ENCODE assay signal across 29 cellular contexts in genomic region chr9:85704744-85705143, GRCh38.
"Had no signal": no experiment of that assay in that cellular context is flagged by ENCODE, and none has a peak within 500 bp of the region (broad histone marks: within the 10 kb centered on the region; RNA-seq: fewer than 3 reads in every experiment).

No MANE protein-coding gene starts in this region.

- H3K27ac Mint-ChIP-seq: mesothelial cell of epicardium; nephron progenitor cell; stimulated activated effector memory CD8-positive, alpha-beta T cell treated with anti-CD3 and anti-CD28 coated beads, Interleukin-12 subunit alpha, Interleukin-12 subunit beta, amount 100 ng/mL, for 72 hours had no signal

- H3K27me3 ChIP-seq: colonic mucosa, esophagus muscularis mucosa, foreskin keratinocyte, gastroesophageal sphincter, heart left ventricle, hepatocyte, left lung, right atrium auricular region, testis, tibial artery, upper lobe of left lung, uterus had no signal

- H3K27me3 Mint-ChIP-seq: naive B cell had no signal

- H3K36me3 ChIP-seq: colonic mucosa, esophagus muscularis mucosa, gastroesophageal sphincter, heart left ventricle, prostate gland, right atrium auricular region, upper lobe of left lung, uterus had no signal

- H3K4me1 ChIP-seq: colonic mucosa, foreskin keratinocyte, prostate gland, testis, uterus had no signal

- H3K4me3 ChIP-seq: colonic mucosa, esophagus muscularis mucosa, gastroesophageal sphincter, heart left ventricle, hepatocyte, left lung, mucosa of descending colon, prostate gland, right atrium auricular region, testis, tibial artery, upper lobe of left lung, uterus had no signal

- H3K4me1 Mint-ChIP-seq: mesothelial cell of epicardium had no signal

- DNase-seq: colonic mucosa; dermis blood vessel endothelial cell; effector memory CD4-positive, alpha-beta T cell; foreskin keratinocyte; heart left ventricle; left cardiac atrium; left lung; mesenchymal stem cell; mucosa of descending colon; naive B cell; nephron progenitor cell; nucleus accumbens; stimulated activated CD4-positive, alpha-beta T cell treated with anti-CD3 and anti-CD28 coated beads, Interleukin-2, amount 100 ng/mL, for 24 hours; stimulated activated CD4-positive, alpha-beta T cell treated with anti-CD3 and anti-CD28 coated beads, Interleukin-4, amount 100 ng/mL, for 24 hours; stimulated activated naive CD8-positive, alpha-beta T cell treated with anti-CD3 and anti-CD28 coated beads, Interleukin-15, Interleukin-2, amounts not matched to agents 100 U/mL and 50 U/mL, for 24 hours; substantia nigra; testis; tibial artery; upper lobe of left lung; uterus had no signal

- FAIRE-seq: endothelial cell of umbilical vein had no signal

- ATAC-seq: foreskin keratinocyte; gastroesophageal sphincter; left cardiac atrium; left lung; mucosa of descending colon; sciatic nerve; stimulated activated effector memory CD8-positive, alpha-beta T cell treated with anti-CD3 and anti-CD28 coated beads, Interleukin-12 subunit alpha, Interleukin-12 subunit beta, amount 100 ng/mL, for 72 hours; stimulated activated naive CD8-positive, alpha-beta T cell treated with anti-CD3 and anti-CD28 coated beads, Interleukin-15, Interleukin-2, amounts not matched to agents 100 U/mL and 50 U/mL, for 24 hours had no signal

- H3K9me3 ChIP-seq: colonic mucosa, prostate gland, testis, uterus had no signal

- H3K4me3 Mint-ChIP-seq: mesothelial cell of epicardium; naive B cell; nephron progenitor cell; stimulated activated effector memory CD8-positive, alpha-beta T cell treated with anti-CD3 and anti-CD28 coated beads, Interleukin-12 subunit alpha, Interleukin-12 subunit beta, amount 100 ng/mL, for 72 hours had no signal

- H3K27ac ChIP-seq: colonic mucosa, esophagus muscularis mucosa, foreskin keratinocyte, gastroesophageal sphincter, heart left ventricle, hepatocyte, left lung, prostate gland, right atrium auricular region, testis, tibial artery, upper lobe of left lung, uterus had no signal
